ENCODE assay signal across 10 cellular contexts in the genomic region with DNA sequence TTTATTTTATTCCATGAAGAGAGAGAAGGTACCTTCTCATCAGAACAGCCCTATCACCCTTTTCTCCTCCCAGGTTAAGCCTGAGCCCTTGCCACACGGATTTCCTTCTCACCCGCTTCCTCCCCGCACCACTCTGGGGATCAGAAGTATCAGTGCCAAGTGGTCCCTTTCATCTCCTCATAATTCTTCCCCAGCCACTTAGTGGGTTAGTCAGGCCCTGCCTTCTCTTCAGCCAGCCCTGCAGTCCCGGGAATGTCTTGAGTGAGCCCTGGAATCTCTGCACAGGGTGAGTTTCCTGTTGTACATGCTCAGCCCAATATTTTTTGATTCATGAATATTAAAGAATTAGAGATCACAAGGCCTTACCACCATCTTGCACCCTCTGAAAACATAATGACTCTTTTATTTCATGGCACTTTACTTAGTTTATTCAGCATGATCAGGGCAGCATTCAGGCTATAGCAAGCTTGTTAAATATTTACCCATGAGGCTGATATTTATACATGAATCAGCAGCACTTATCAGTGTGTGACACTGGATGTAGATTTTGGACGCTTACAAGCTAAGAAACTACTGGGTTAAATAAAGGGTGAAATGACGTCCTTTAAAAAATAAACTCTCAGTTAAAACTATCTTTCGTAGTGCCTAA.
DNase-seq lines count a peak whose midpoint lies in the region; ATAC-seq, FAIRE-seq and TF ChIP-seq lines count a peak whose summit lies in the region.
"Had no signal": no experiment of that assay in that cellular context is flagged by ENCODE, and none has a peak within 500 bp of the region (broad histone marks: within the 10 kb centered on the region; RNA-seq: fewer than 3 reads in every experiment).

No MANE protein-coding gene starts in this region.

- TF ChIP-seq CTCF in HepG2 (CRISPR knock-in tag; IDR thresholded peaks at IDR 0.05) = no peak
- TF ChIP-seq CTCF in type B pancreatic cell (conservative IDR thresholded peaks at IDR 0.05) = no peak
- TF ChIP-seq CTCF in spleen (IDR thresholded peaks at IDR 0.05 in 8 of 11, conservative IDR thresholded peaks at IDR 0.05 in 3 of 11) = no peak

- ATAC-seq in HepG2 = peak; percentile 44; the same call in 2 of the 3 replicates
- ATAC-seq in naive thymus-derived CD4-positive, alpha-beta T cell = no peak

- peak overlapping the region; percentile 59 for H3K27ac Mint-ChIP-seq in type B pancreatic cell
- no peak overlapping the region for H3K27ac Mint-ChIP-seq in activated naive CD4-positive, alpha-beta T cell treated with anti-CD3 and anti-CD28 coated beads for 36 hours
- H3K27ac Mint-ChIP-seq in naive thymus-derived CD4-positive, alpha-beta T cell = no peak overlapping the region

- H3K27me3 Mint-ChIP-seq in type B pancreatic cell = no peaks in the 10 kb centered on the region
- no peaks in the 10 kb centered on the region for H3K27me3 Mint-ChIP-seq in activated naive CD4-positive, alpha-beta T cell treated with anti-CD3 and anti-CD28 coated beads for 36 hours (ENCODE audit: low read depth)
- no peaks in the 10 kb centered on the region for H3K27me3 Mint-ChIP-seq in naive thymus-derived CD4-positive, alpha-beta T cell

- H3K4me3 Mint-ChIP-seq in type B pancreatic cell = peak overlapping the region; percentile 36
- no peak overlapping the region for H3K4me3 Mint-ChIP-seq in activated naive CD4-positive, alpha-beta T cell treated with anti-CD3 and anti-CD28 coated beads for 36 hours
- H3K4me3 Mint-ChIP-seq in naive thymus-derived CD4-positive, alpha-beta T cell = no peak overlapping the region

- H3K4me3 ChIP-seq in HepG2 (replicated peaks in 1 of 3; ENCODE audit: insufficient read depth in 1 of 3, low read depth in 2 of 3, low read length in 3 of 3) (no peak overlapping the region), spleen (no peak overlapping the region)
- H3K4me3 ChIP-seq in naive thymus-derived CD4-positive, alpha-beta T cell (ENCODE audit: low read length) = no peak overlapping the region

- H3K27ac ChIP-seq in HepG2 (ENCODE audit: extremely low read length, insufficient read depth, low read length) (no peak overlapping the region), spleen (no peak overlapping the region)
- H3K27ac ChIP-seq in naive thymus-derived CD4-positive, alpha-beta T cell (ENCODE audit: low read depth, low read length) = no peak overlapping the region

- no peak for TF ChIP-seq EP300 in HepG2 (IDR thresholded peaks at IDR 0.05; ENCODE audit: low read depth in 2 of 2, low read length in 2 of 2)
- no peak for TF ChIP-seq EP300 in HepG2 (CRISPR knock-in tag; IDR thresholded peaks at IDR 0.05; ENCODE audit: borderline replicate concordance)

- H3K27me3 ChIP-seq in HepG2 (ENCODE audit: control insufficient read depth in 1 of 2, insufficient read depth in 2 of 2, low read length in 2 of 2) (no peaks in the 10 kb centered on the region), spleen (replicated peaks in 1 of 7) (no peaks in the 10 kb centered on the region)
- H3K27me3 ChIP-seq in naive thymus-derived CD4-positive, alpha-beta T cell (ENCODE audit: control insufficient read depth in 2 of 2, insufficient read depth in 2 of 2, low read length in 2 of 2) = no peaks in the 10 kb centered on the region

- no peak for TF ChIP-seq RAD21 in HepG2 (CRISPR knock-in tag; IDR thresholded peaks at IDR 0.05)

- CTCF ChIA-PET in HepG2 (lab: Yijun Ruan, JAX; ENCODE audit: low intra/inter-chr PET ratio, low total read pairs) = no interaction called here
- CTCF ChIA-PET in activated naive CD4-positive, alpha-beta T cell treated with anti-CD3 and anti-CD28 coated beads for 36 hours (lab: Charles Lee) = no interaction called here
- CTCF ChIA-PET in naive thymus-derived CD4-positive, alpha-beta T cell (lab: Charles Lee) = no interaction called here

- POLR2A ChIA-PET in HepG2 (lab: Yijun Ruan, JAX) = no interaction called here
- POLR2A ChIA-PET in naive thymus-derived CD4-positive, alpha-beta T cell (lab: Charles Lee) = no interaction called here

- H3K9ac ChIP-seq in HepG2 (ENCODE audit: insufficient read depth, low read depth, low read length) = no peak overlapping the region

- H3K4me2 ChIP-seq in HepG2 (ENCODE audit: low read depth, low read length) = no peak overlapping the region

- H2AFZ ChIP-seq in HepG2 (ENCODE audit: low read length) = no peak overlapping the region

- peaks cover 23% of the 10 kb centered on the region for H3K4me1 Mint-ChIP-seq in type B pancreatic cell (ENCODE audit: unreplicated experiment)
- no peaks in the 10 kb centered on the region for H3K4me1 Mint-ChIP-seq in activated naive CD4-positive, alpha-beta T cell treated with anti-CD3 and anti-CD28 coated beads for 36 hours (ENCODE audit: low read depth)
- peaks cover 0 to 7% (median 0%) of the 10 kb centered on the region in 7 donors for H3K4me1 Mint-ChIP-seq in naive thymus-derived CD4-positive, alpha-beta T cell

- TF ChIP-seq POLR2A in HepG2 (IDR thresholded peaks at IDR 0.05; ENCODE audit: insufficient read depth in 1 of 2, low read depth in 2 of 2, low read length in 2 of 2) (no peak), spleen (IDR thresholded peaks at IDR 0.05) (no peak)

- no peaks in the 10 kb centered on the region for H4K20me1 ChIP-seq in HepG2 (ENCODE audit: insufficient read depth, low read length)

- DNase-seq in GM03348 (ENCODE audit: low spot score) (peak; percentile 62), SW480 (ENCODE audit: low spot score) (peak; percentile 31), HepG2 (ENCODE audit: low spot score) (peak; percentile 25), type B pancreatic cell (ENCODE audit: extremely low spot score, unreplicated experiment) (no peak), spleen (no peak)
- DNase-seq in activated naive CD4-positive, alpha-beta T cell treated with anti-CD3 and anti-CD28 coated beads for 36 hours = no peak
- no peak for DNase-seq in naive thymus-derived CD4-positive, alpha-beta T cell
- DNase-seq: activated CD4-positive, CD25-positive, alpha-beta regulatory T cell; NCI-H1436; RPMI8226 had no signal

- no peak for FAIRE-seq in HepG2 (lab: Jason Lieb, UNC)

- H3K4me1 ChIP-seq in HepG2 (ENCODE audit: insufficient read depth, low read length) (peaks cover 15% of the 10 kb centered on the region), spleen (no peaks in the 10 kb centered on the region)
- no peaks in the 10 kb centered on the region for H3K4me1 ChIP-seq in naive thymus-derived CD4-positive, alpha-beta T cell (ENCODE audit: control insufficient read depth in 2 of 2, insufficient read depth in 2 of 2, low read length in 2 of 2)

- no peaks in the 10 kb centered on the region for H3K9me3 ChIP-seq in HepG2 (ENCODE audit: low read length)
- H3K9me3 ChIP-seq in spleen = no peaks in the 10 kb centered on the region
- H3K9me3 ChIP-seq in naive thymus-derived CD4-positive, alpha-beta T cell (ENCODE audit: control insufficient read depth in 2 of 3, low read length in 3 of 3) = no peaks in the 10 kb centered on the region

- WGBS in HepG2 (ENCODE audit: low lambda C conversion rate) = 78% methylated on average over 7 of the region's 7 CpGs
- WGBS in spleen, 5 donors = 74 to 85% (median 80%) methylated on average over 7 of the region's 7 CpGs

- H3K79me2 ChIP-seq in HepG2 (ENCODE audit: insufficient read depth, low read length) = no peaks in the 10 kb centered on the region

- no peaks in the 10 kb centered on the region; a peak in 1 of 5 replicates for H3K36me3 ChIP-seq in HepG2 (replicated peaks in 1 of 2; ENCODE audit: control insufficient read depth in 1 of 2, insufficient read depth in 2 of 2, low read length in 2 of 2)
- peaks cover 0 to 18% (median 0%) of the 10 kb centered on the region in 6 donors for H3K36me3 ChIP-seq in spleen
- H3K36me3 ChIP-seq in naive thymus-derived CD4-positive, alpha-beta T cell (ENCODE audit: control insufficient read depth in 2 of 3, insufficient read depth in 3 of 3, low read length in 3 of 3) = peaks cover 0 to 7% (median 0%) of the 10 kb centered on the region in 3 experiments

- intact Hi-C loops in HepG2 (cut with micrococcal nuclease; ENCODE audit: unreplicated experiment) = no loop called here
- intact Hi-C loops in activated naive CD4-positive, alpha-beta T cell treated with anti-CD3 and anti-CD28 coated beads for 36 hours (cut with micrococcal nuclease) = no loop called here
- intact Hi-C loops in spleen (cut with DNase I; ENCODE audit: low total_unique reads) = no loop called here
- intact Hi-C loops in naive thymus-derived CD4-positive, alpha-beta T cell (cut with micrococcal nuclease) = no loop called here

- H3K36me3 Mint-ChIP-seq in type B pancreatic cell = peaks cover 6% of the 10 kb centered on the region
- peaks cover 6% of the 10 kb centered on the region for H3K36me3 Mint-ChIP-seq in activated naive CD4-positive, alpha-beta T cell treated with anti-CD3 and anti-CD28 coated beads for 36 hours (ENCODE audit: low read depth)
- peaks cover 5 to 20% (median 15%) of the 10 kb centered on the region in 5 donors for H3K36me3 Mint-ChIP-seq in naive thymus-derived CD4-positive, alpha-beta T cell

- BruUV-seq in HepG2 (replicated peaks; lab: Mats Ljungman, UMichigan) = no TSS peak

- H3K9me3 Mint-ChIP-seq in type B pancreatic cell = no peaks in the 10 kb centered on the region
- no peaks in the 10 kb centered on the region for H3K9me3 Mint-ChIP-seq in activated naive CD4-positive, alpha-beta T cell treated with anti-CD3 and anti-CD28 coated beads for 36 hours
- no peaks in the 10 kb centered on the region for H3K9me3 Mint-ChIP-seq in naive thymus-derived CD4-positive, alpha-beta T cell

- in situ Hi-C loops in HepG2 (cut with HindIII; ENCODE audit: extremely low pct_ligation_motif_present, low pct_unique_long_range_greater_than_20kb) = no loop called here

TF ChIP-seq in HepG2, 621 proteins besides CTCF, POLR2A, EP300 and RAD21 (continues in another document):
- no peak for TF ChIP-seq ZNF331 (CRISPR knock-in tag; IDR thresholded peaks at IDR 0.05)

Comparison
In these comparisons a context has a peak if more than half of its experiments do, and no peak if none do; other contexts are left out.
1. DNase-seq: peak in GM03348 (single experiment), SW480 (single experiment) and HepG2 (single experiment); none in type B pancreatic cell (single experiment), activated naive CD4-positive, alpha-beta T cell treated with anti-CD3 and anti-CD28 coated beads for 36 hours (single experiment), spleen (single experiment) and naive thymus-derived CD4-positive, alpha-beta T cell (0 of 9).